8 cellular contexts compared by ENCODE assay signal in the genomic region with DNA sequence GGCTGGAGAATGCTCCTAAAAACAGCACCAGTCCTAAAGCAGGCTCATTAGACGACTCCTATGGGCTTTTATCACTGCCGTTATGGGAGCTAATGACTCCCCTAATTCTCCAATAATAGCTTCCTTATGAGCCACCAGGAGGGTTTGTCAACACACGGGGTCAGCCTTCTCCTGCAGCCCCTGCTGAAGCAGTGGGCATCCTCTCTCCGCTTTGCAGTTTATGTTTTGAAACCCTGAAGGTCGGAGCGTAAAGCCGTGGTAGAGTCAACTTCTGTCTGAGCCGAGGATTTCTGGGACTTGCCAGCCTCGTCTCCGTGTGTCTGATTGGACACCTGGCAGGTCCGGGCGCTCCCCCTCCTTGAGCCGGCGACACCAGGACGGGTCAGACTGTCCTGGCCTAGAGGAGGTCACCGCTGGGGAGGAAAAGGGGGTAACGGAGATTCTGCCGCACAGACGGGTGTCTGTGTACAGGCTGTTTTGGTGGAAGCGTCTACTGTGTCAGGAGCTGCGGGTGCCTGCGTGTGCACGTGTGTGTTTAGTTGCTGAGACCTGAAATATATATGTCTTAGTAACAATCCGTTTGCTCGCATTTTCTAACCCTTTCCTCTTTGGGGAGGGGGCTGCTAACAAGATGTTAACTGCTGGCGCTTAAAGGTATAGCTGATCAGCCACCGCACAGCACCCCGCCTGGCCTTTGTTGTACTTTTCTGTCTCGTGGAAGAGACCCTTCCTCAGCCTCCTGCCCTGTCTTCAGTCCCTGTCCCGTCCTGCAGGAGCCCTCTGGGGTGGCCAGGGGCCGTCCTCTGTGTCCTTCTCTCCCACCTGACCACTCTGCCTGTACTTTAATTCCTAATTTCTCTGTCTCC. TPM values are rescaled to one million over a fixed set of nuclear protein-coding genes. Genes with fewer than 3 reads are reported as not detected.
DNase-seq lines count a peak whose midpoint lies in the region; ATAC-seq and TF ChIP-seq lines count a peak whose summit lies in the region.

No MANE protein-coding gene starts in this region.

- peak overlapping the region; percentile 85 to 96 (median 87) for H3K4me3 Mint-ChIP-seq in T-cell

- no peaks in the 10 kb centered on the region for H3K36me3 ChIP-seq in parathyroid adenoma (ENCODE audit: control insufficient read depth, insufficient read depth, low read length)

- peaks cover 39% of the 10 kb centered on the region for H3K79me2 ChIP-seq in parathyroid adenoma

- CTCF ChIA-PET in T-cell (lab: Charles Lee) = interaction anchor here (0.5 to 0.6 kb wide), 2 partner anchors 57 to 257 kb away, joined by 4 read pairs; no protein-coding TSS in a partner anchor

- H3K27me3 ChIP-seq in parathyroid adenoma (ENCODE audit: control insufficient read depth, insufficient read depth, low read length) = no peaks in the 10 kb centered on the region

- H3K9me3 Mint-ChIP-seq in T-cell = no peaks in the 10 kb centered on the region

- H3K4me1 ChIP-seq in parathyroid adenoma = peaks cover 14% of the 10 kb centered on the region

- H3K9ac ChIP-seq in parathyroid adenoma = no peak overlapping the region

- peak overlapping the region; percentile 69 to 79 for H3K27ac Mint-ChIP-seq in T-cell

- H3K27ac ChIP-seq in parathyroid adenoma = peak overlapping the region; percentile 58

- ATAC-seq in T-cell (replicated peaks in 1 of 4) = no peak

- TF ChIP-seq CTCF in fibroblast of mammary gland (conservative IDR thresholded peaks at IDR 0.05; ENCODE audit: control insufficient read depth, insufficient read depth, low read depth, low read length) (no peak), parathyroid adenoma (IDR thresholded peaks at IDR 0.05) (no peak)

- POLR2A ChIA-PET in T-cell (lab: Charles Lee) = interaction anchor here (0.6 kb wide), 2 partner anchors 37 to 327 kb away, joined by 3 to 10 read pairs; no protein-coding TSS in a partner anchor

- DNase-seq in NCI-H82 (lab: John Stamatoyannopoulos, UW) (peak; percentile 42), NCI-H82 treated with DMSO at 0.1 percent for 48 hours (lab: John Stamatoyannopoulos, UW; ENCODE audit: unreplicated experiment) (no peak), T-cell (peak in 2 of 34 experiments; percentile 5 to 14), fibroblast of mammary gland (ENCODE audit: low read depth) (peak; percentile 28), 8988T (no peak), KG1 (lab: John Stamatoyannopoulos, UW) (no peak)
- DNase-seq in effector CD8-positive, alpha-beta T cell (lab: John Stamatoyannopoulos, UW) = no peak

- H2AFZ ChIP-seq in parathyroid adenoma = no peak overlapping the region

- H3K36me3 Mint-ChIP-seq in T-cell = peaks cover 4% of the 10 kb centered on the region

- H3K27me3 Mint-ChIP-seq in T-cell = no peaks in the 10 kb centered on the region

- H3K4me3 ChIP-seq in fibroblast of mammary gland (ENCODE audit: control insufficient read depth, low read depth, low read length) = peak overlapping the region; percentile 62
- H3K4me3 ChIP-seq in parathyroid adenoma (ENCODE audit: low read depth, low read length) = peak overlapping the region; percentile 45

- peaks cover 39 to 42% (median 40%) of the 10 kb centered on the region in 3 donors for H3K4me1 Mint-ChIP-seq in T-cell

- peak overlapping the region; percentile 83 for H3K4me2 ChIP-seq in parathyroid adenoma (ENCODE audit: low read length)

- no peaks in the 10 kb centered on the region for H3K9me3 ChIP-seq in parathyroid adenoma (ENCODE audit: control insufficient read depth, low read length)

RNA-seq across cellular contexts. Expression of gene KDM4B, which starts 1.9 kb away (rescaled TPM):
- total RNA-seq in T-cell = 10 to 100 TPM; 44.6 to 59.2 (median 47.8) TPM

Comparison
In these comparisons a context has a peak if more than half of its experiments do, and no peak if none do; other contexts are left out.
1. DNase-seq: peak in NCI-H82 (single experiment) and fibroblast of mammary gland (single experiment); none in NCI-H82 treated with DMSO at 0.1 percent for 48 hours (single experiment), 8988T (single experiment), effector CD8-positive, alpha-beta T cell (single experiment) and KG1 (single experiment).